9 cellular contexts compared by ENCODE assay signal in genomic region chr6:122555561-122555960, GRCh38. TPM values are rescaled to one million over a fixed set of nuclear protein-coding genes. Genes with fewer than 3 reads are reported as not detected.
"Had no signal": no experiment of that assay in that cellular context is flagged by ENCODE, and none has a peak within 500 bp of the region (broad histone marks: within the 10 kb centered on the region; RNA-seq: fewer than 3 reads in every experiment).

No MANE protein-coding gene starts in this region.

- H3K27ac ChIP-seq: HL-60 had no signal

- H3K4me2 ChIP-seq: GM23338 had no signal

- H3K4me3 ChIP-seq: GM23338 had no signal

- FAIRE-seq: H1, H54, HepG2 had no signal

- ATAC-seq: GM23338, HepG2 had no signal

- DNase-seq: H9, HCEC 1CT, KBM-7 had no signal

- H2AFZ ChIP-seq: GM23338 had no signal

RNA-seq across cellular contexts. Expression of gene PKIB, which starts 54.6 kb away (rescaled TPM):
- polyA plus RNA-seq: IgD-negative memory B cell had no signal
